19 cellular contexts compared by ENCODE assay signal in genomic region chr7:121140790-121141189, GRCh38.
DNase-seq lines count a peak whose midpoint lies in the region; ATAC-seq, FAIRE-seq and TF ChIP-seq lines count a peak whose summit lies in the region.
"Had no signal": no experiment of that assay in that cellular context is flagged by ENCODE, and none has a peak within 500 bp of the region (broad histone marks: within the 10 kb centered on the region; RNA-seq: fewer than 3 reads in every experiment).

No MANE protein-coding gene starts in this region.

- H3K4me3 ChIP-seq in K562: no peak overlapping the region
- H3K4me3 ChIP-seq: GM12878 had no signal

- H3K27me3 Mint-ChIP-seq in stimulated activated naive CD8-positive, alpha-beta T cell treated with anti-CD3 and anti-CD28 coated beads, Interleukin-15, amount 100 ng/mL, for 72 hours: peaks cover 16% of the 10 kb centered on the region

- CTCF ChIA-PET in K562 (lab: Yijun Ruan, JAX; ENCODE audit: low intra/inter-chr PET ratio): no interaction called here

- H2AFZ ChIP-seq in K562 (ENCODE audit: low read depth, low read length): no peak overlapping the region

- H3K79me2 ChIP-seq in K562 (ENCODE audit: control insufficient read depth, insufficient read depth, low read length): no peaks in the 10 kb centered on the region; the same call in 2 of the 3 replicates

- no peak for FAIRE-seq in K562 (lab: Jason Lieb, UNC)
- FAIRE-seq: GM12878, GM19239 had no signal

- ATAC-seq in activated CD4-positive, CD25-positive, alpha-beta regulatory T cell treated with anti-CD3 and anti-CD28 coated beads, Interleukin-2, amount 50 U/mL, for 24 hours: peak; percentile 39 to 53
- peak; percentile 61 for ATAC-seq in stimulated activated naive CD8-positive, alpha-beta T cell treated with anti-CD3 and anti-CD28 coated beads, Interleukin-15, Interleukin-2, amounts not matched to agents 100 U/mL and 50 U/mL, for 24 hours
- no peak for ATAC-seq in stimulated activated naive CD8-positive, alpha-beta T cell treated with anti-CD3 and anti-CD28 coated beads, Interleukin-15, amount 100 ng/mL, for 72 hours
- ATAC-seq in K562 (no peak), GM19395 (IDR thresholded peaks at IDR 0.05; ENCODE audit: unreplicated experiment) (no peak), esophagus mucosa (no peak), HG03439 (IDR thresholded peaks at IDR 0.05; ENCODE audit: unreplicated experiment) (no peak)
- ATAC-seq: GM12878, Panc1 had no signal

- no peaks in the 10 kb centered on the region for H3K4me1 ChIP-seq in K562 (replicated peaks in 1 of 2; ENCODE audit: control insufficient read depth in 2 of 2, insufficient read depth in 2 of 2, low read length in 2 of 2)

- no peaks in the 10 kb centered on the region for H3K27me3 ChIP-seq in K562 (ENCODE audit: control insufficient read depth in 2 of 2, insufficient read depth in 2 of 2, low read length in 2 of 2)

- WGBS in K562 (ENCODE audit: insufficient coverage, low coverage, missing lambda C conversion rate): 77% methylated on average over 1 of the region's 1 CpG

- TF ChIP-seq CTCF in K562 (IDR thresholded peaks at IDR 0.05 in 2 of 3, conservative IDR thresholded peaks at IDR 0.05 in 1 of 3; ENCODE audit: insufficient read depth in 2 of 3, low read depth in 1 of 3, low read length in 3 of 3): no peak

- H3K4me3 Mint-ChIP-seq in stimulated activated naive CD8-positive, alpha-beta T cell treated with anti-CD3 and anti-CD28 coated beads, Interleukin-15, amount 100 ng/mL, for 72 hours: no peak overlapping the region
- H3K4me3 Mint-ChIP-seq: CD14-positive monocyte had no signal

- peaks cover 30% of the 10 kb centered on the region for H3K4me1 Mint-ChIP-seq in stimulated activated naive CD8-positive, alpha-beta T cell treated with anti-CD3 and anti-CD28 coated beads, Interleukin-15, amount 100 ng/mL, for 72 hours

- intact Hi-C loops in K562 (cut with micrococcal nuclease): no loop called here

- H3K27ac Mint-ChIP-seq in stimulated activated naive CD8-positive, alpha-beta T cell treated with anti-CD3 and anti-CD28 coated beads, Interleukin-15, amount 100 ng/mL, for 72 hours: no peak overlapping the region
- H3K27ac Mint-ChIP-seq: CD14-positive monocyte had no signal

- no peak for TF ChIP-seq POLR2A in K562 (conservative IDR thresholded peaks at IDR 0.05)

- H4K20me1 ChIP-seq in K562 (replicated peaks; ENCODE audit: control insufficient read depth, insufficient read depth, low read length): no peaks in the 10 kb centered on the region

- no peak for TF ChIP-seq EP300 in K562 (IDR thresholded peaks at IDR 0.05; ENCODE audit: low read length)

- POLR2A ChIA-PET in K562 (lab: Yijun Ruan, JAX): interaction anchor here (0.8 kb wide), 2 partner anchors 119 to 460 kb away, joined by 3 read pairs; no protein-coding TSS in a partner anchor

- TF ChIP-seq RAD21 in K562 (CRISPR knock-in tag; conservative IDR thresholded peaks at IDR 0.05 in 1 of 2, IDR thresholded peaks at IDR 0.05 in 1 of 2): no peak

- H3K4me2 ChIP-seq in K562 (ENCODE audit: insufficient read depth, low read length): no peak overlapping the region

- H3K27ac ChIP-seq in K562 (ENCODE audit: extremely low read depth, low read depth, low read length): no peak overlapping the region

- no TSS peak for BruUV-seq in K562 (replicated peaks; lab: Mats Ljungman, UMichigan)

- no peaks in the 10 kb centered on the region for H3K9me3 ChIP-seq in K562 (replicated peaks; ENCODE audit: control insufficient read depth, insufficient read depth, low read depth, low read length)

- DNase-seq in activated CD4-positive, CD25-positive, alpha-beta regulatory T cell treated with anti-CD3 and anti-CD28 coated beads, Interleukin-2, amount 50 U/mL, for 72 hours: no peak
- DNase-seq in stimulated activated naive CD8-positive, alpha-beta T cell treated with anti-CD3 and anti-CD28 coated beads, Interleukin-15, Interleukin-2, amounts not matched to agents 100 U/mL and 50 U/mL, for 24 hours: no peak
- no peak for DNase-seq in stimulated activated naive CD8-positive, alpha-beta T cell treated with anti-CD3 and anti-CD28 coated beads, Interleukin-15, amount 100 ng/mL, for 72 hours
- DNase-seq in K562 (ENCODE audit: extremely low read depth in 1 of 4, low spot score in 3 of 4): no peak
- DNase-seq: COR-L47, DMS153, NCI-H1048, NCI-H146, NCI-H2081 treated with DMSO at 0.1 percent for 48 hours, NCI-H226, Right ventricle myocardium superior had no signal

- no peaks in the 10 kb centered on the region for H3K9me1 ChIP-seq in K562 (ENCODE audit: control insufficient read depth, insufficient read depth, low read length)

- H3K9me3 Mint-ChIP-seq in stimulated activated naive CD8-positive, alpha-beta T cell treated with anti-CD3 and anti-CD28 coated beads, Interleukin-15, amount 100 ng/mL, for 72 hours: no peaks in the 10 kb centered on the region

- in situ Hi-C loops in K562 (cut with MboI): no loop called here

- H3K9ac ChIP-seq in K562 (ENCODE audit: insufficient read depth in 1 of 2, low read depth in 2 of 2, low read length in 2 of 2): no peak overlapping the region

- H3K36me3 ChIP-seq in K562 (ENCODE audit: control insufficient read depth, insufficient read depth, low read length): peaks cover 96% of the 10 kb centered on the region

TF ChIP-seq in K562, 482 proteins besides CTCF, POLR2A, EP300 and RAD21:
- TF ChIP-seq POLR2G (IDR thresholded peaks at IDR 0.05; ENCODE audit: low read depth, low read length): 0 out of 2 replicates have a peak, but pooled peaks have one; percentile 1
- TF ChIP-seq ATF2 (CRISPR knock-in tag; IDR thresholded peaks at IDR 0.05): no peak
- TF ChIP-seq ZNF274 (IDR thresholded peaks at IDR 0.05; ENCODE audit: borderline replicate concordance, low read depth, low read length): no peak
- TF ChIP-seq NR2C1 (IDR thresholded peaks at IDR 0.05): no peak
- TF ChIP-seq NR2C1 (tag; IDR thresholded peaks at IDR 0.05): 0 out of 2 replicates have a peak, but pooled peaks have one; percentile 23
- TF ChIP-seq NR2C2 (CRISPR knock-in tag; IDR thresholded peaks at IDR 0.05): no peak
- TF ChIP-seq NR2C2 (tag; IDR thresholded peaks at IDR 0.05): 0 out of 2 replicates have a peak, but pooled peaks have one; percentile 24
- TF ChIP-seq CEBPG (CRISPR knock-in tag; IDR thresholded peaks at IDR 0.05): no peak
- peak in 1 of 2 experiments; percentile 32; a peak in 1 of 4 replicates for TF ChIP-seq CEBPG (tag; conservative IDR thresholded peaks at IDR 0.05 in 1 of 2, IDR thresholded peaks at IDR 0.05 in 1 of 2)

Comparison
In these comparisons a context has a peak if more than half of its experiments do, and no peak if none do; other contexts are left out.
1. ATAC-seq: peak in activated CD4-positive, CD25-positive, alpha-beta regulatory T cell treated with anti-CD3 and anti-CD28 coated beads, Interleukin-2, amount 50 U/mL, for 24 hours (2 of 2) and stimulated activated naive CD8-positive, alpha-beta T cell treated with anti-CD3 and anti-CD28 coated beads, Interleukin-15, Interleukin-2, amounts not matched to agents 100 U/mL and 50 U/mL, for 24 hours (single experiment); none in stimulated activated naive CD8-positive, alpha-beta T cell treated with anti-CD3 and anti-CD28 coated beads, Interleukin-15, amount 100 ng/mL, for 72 hours (single experiment), K562 (single experiment), GM19395 (single experiment), esophagus mucosa (single experiment) and HG03439 (single experiment).